In the genomic region with DNA sequence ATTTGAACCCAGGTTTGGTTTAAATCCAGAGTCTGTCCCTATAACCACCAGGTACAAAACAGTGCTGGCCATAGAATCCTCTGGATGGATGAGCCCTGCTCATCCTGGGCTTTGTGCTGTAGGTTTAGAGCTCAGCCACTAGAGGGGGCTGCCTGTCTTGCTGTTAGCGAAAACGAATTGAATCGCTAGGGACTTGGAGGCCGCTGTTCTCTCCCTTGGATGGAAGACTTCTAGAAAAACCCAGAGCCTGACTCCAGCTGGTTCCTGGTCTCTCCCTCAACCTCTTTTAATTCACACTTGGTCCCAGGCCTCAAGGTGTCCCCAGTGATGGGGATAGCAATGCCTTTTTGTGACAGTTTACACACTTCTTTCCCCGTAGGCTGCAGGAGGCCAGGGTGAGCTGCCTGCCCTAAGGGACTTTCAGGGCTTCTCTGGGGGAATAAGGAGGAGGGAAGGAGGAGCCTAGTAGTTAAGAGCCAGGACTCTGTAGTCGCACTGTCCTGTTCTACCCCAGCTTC, we compare ENCODE assay signal across 9 cellular contexts. TPM values are rescaled to one million over a fixed set of nuclear protein-coding genes. Genes with fewer than 3 reads are reported as not detected.
A peak's percentile ranks its signal among the peaks of the same experiment; 100 is the strongest.
DNase-seq lines count a peak whose midpoint lies in the region; ATAC-seq and TF ChIP-seq lines count a peak whose summit lies in the region.
"Had no signal": no experiment of that assay in that cellular context is flagged by ENCODE, and none has a peak within 500 bp of the region (broad histone marks: within the 10 kb centered on the region; RNA-seq: fewer than 3 reads in every experiment).

No MANE protein-coding gene starts in this region.

- in situ Hi-C loops in transverse colon (cut with MboI; ENCODE audit: low pct_ligation_motif_present in 1 of 4, low pct_unique_long_range_greater_than_20kb in 1 of 4, low sequenced_read_pairs in 3 of 4) = no loop called here

- H3K4me3 ChIP-seq in BE2C (ENCODE audit: low read depth, low read length) = no peak overlapping the region
- H3K4me3 ChIP-seq in neural cell (ENCODE audit: low read length) = no peak overlapping the region
- no peak overlapping the region for H3K4me3 ChIP-seq in transverse colon

- H3K9me2 ChIP-seq in neural cell (ENCODE audit: insufficient read depth, low read length) = no peaks in the 10 kb centered on the region

- TF ChIP-seq EP300 in neural cell (conservative IDR thresholded peaks at IDR 0.05; ENCODE audit: poor library complexity, severe bottlenecking) (no peak), transverse colon (IDR thresholded peaks at IDR 0.05; ENCODE audit: low read depth) (no peak)

- no peak overlapping the region for H3K9ac ChIP-seq in neural cell (ENCODE audit: low read length)

- DNase-seq in BE2C = peak; percentile 62
- peak; percentile 51 for DNase-seq in NCI-H748 treated with DMSO at 0.1 percent for 48 hours (lab: John Stamatoyannopoulos, UW)
- DNase-seq in activated T-cell treated with anti-CD3 and anti-CD28 coated beads for 24 hours (ENCODE audit: low read depth) = peak; percentile 27
- peak; percentile 66 for DNase-seq in fibroblast of gingiva (ENCODE audit: low read depth)
- peak; percentile 45 for DNase-seq in transverse colon

- H3K27ac ChIP-seq in neural cell (ENCODE audit: low read length) = no peak overlapping the region
- no peak overlapping the region for H3K27ac ChIP-seq in transverse colon

- intact Hi-C loops in transverse colon (cut with DNase I; ENCODE audit: low total_unique reads) = no loop called here

- H3K36me3 ChIP-seq in BE2C (no peaks in the 10 kb centered on the region), neural cell (ENCODE audit: insufficient read depth, low read length) (no peaks in the 10 kb centered on the region), transverse colon (no peaks in the 10 kb centered on the region)

- TF ChIP-seq RAD21 in neural cell (conservative IDR thresholded peaks at IDR 0.05) = peak; percentile 63

- H3F3A ChIP-seq in neural cell (ENCODE audit: insufficient read depth, low read length, poor library complexity, severe bottlenecking) = no peaks in the 10 kb centered on the region

- TF ChIP-seq POLR2A in transverse colon (IDR thresholded peaks at IDR 0.05) = no peak

- WGBS in transverse colon (ENCODE audit: low coverage in 1 of 2), 2 donors = 23% methylated on average over 6 of the region's 6 CpGs; no CpG with 5 or more reads in 1 of the 2 donors

- ATAC-seq in GM18873 (IDR thresholded peaks at IDR 0.05; ENCODE audit: low FRiP score, unreplicated experiment) = peak; percentile 60
- peak; percentile 90 for ATAC-seq in HG03442 (IDR thresholded peaks at IDR 0.05; ENCODE audit: unreplicated experiment)

- no peaks in the 10 kb centered on the region for H3K79me2 ChIP-seq in neural cell (replicated peaks; ENCODE audit: insufficient read depth, low read length)

- no peaks in the 10 kb centered on the region for H3K9me3 ChIP-seq in BE2C
- no peaks in the 10 kb centered on the region for H3K9me3 ChIP-seq in neural cell (ENCODE audit: low read length)
- H3K9me3 ChIP-seq in transverse colon = no peaks in the 10 kb centered on the region

- no peak overlapping the region for H3K4me2 ChIP-seq in neural cell (ENCODE audit: low read length)

- no peaks in the 10 kb centered on the region for H3K27me3 ChIP-seq in BE2C
- H3K27me3 ChIP-seq in neural cell (ENCODE audit: insufficient read depth, low read depth, low read length) = no peaks in the 10 kb centered on the region
- H3K27me3 ChIP-seq in transverse colon = no peaks in the 10 kb centered on the region

- no peak overlapping the region for H2AFZ ChIP-seq in neural cell (ENCODE audit: low read depth, low read length)

- H3K4me1 ChIP-seq in BE2C (no peaks in the 10 kb centered on the region), transverse colon (no peaks in the 10 kb centered on the region)

- H4K20me1 ChIP-seq in neural cell (ENCODE audit: insufficient read depth) = no peaks in the 10 kb centered on the region

- TF ChIP-seq CTCF in BE2C (IDR thresholded peaks at IDR 0.05; ENCODE audit: low read depth, low read length) (peak; percentile 82), neural cell (IDR thresholded peaks at IDR 0.05; ENCODE audit: poor library complexity, severe bottlenecking) (peak; percentile 66), transverse colon (IDR thresholded peaks at IDR 0.05) (peak; percentile 51 to 85 (median 60))

TF ChIP-seq in neural cell, 6 proteins besides CTCF, POLR2A, EP300 and RAD21:
- TF ChIP-seq SMC3 (conservative IDR thresholded peaks at IDR 0.05; ENCODE audit: poor library complexity) (peak; percentile 57), MXI1 (conservative IDR thresholded peaks at IDR 0.05; ENCODE audit: poor library complexity, severe bottlenecking) (no peak), TAF1 (IDR thresholded peaks at IDR 0.05; ENCODE audit: low read depth) (no peak), POLR2AphosphoS5 (IDR thresholded peaks at IDR 0.05) (no peak)
- TF ChIP-seq, protein P1, sequence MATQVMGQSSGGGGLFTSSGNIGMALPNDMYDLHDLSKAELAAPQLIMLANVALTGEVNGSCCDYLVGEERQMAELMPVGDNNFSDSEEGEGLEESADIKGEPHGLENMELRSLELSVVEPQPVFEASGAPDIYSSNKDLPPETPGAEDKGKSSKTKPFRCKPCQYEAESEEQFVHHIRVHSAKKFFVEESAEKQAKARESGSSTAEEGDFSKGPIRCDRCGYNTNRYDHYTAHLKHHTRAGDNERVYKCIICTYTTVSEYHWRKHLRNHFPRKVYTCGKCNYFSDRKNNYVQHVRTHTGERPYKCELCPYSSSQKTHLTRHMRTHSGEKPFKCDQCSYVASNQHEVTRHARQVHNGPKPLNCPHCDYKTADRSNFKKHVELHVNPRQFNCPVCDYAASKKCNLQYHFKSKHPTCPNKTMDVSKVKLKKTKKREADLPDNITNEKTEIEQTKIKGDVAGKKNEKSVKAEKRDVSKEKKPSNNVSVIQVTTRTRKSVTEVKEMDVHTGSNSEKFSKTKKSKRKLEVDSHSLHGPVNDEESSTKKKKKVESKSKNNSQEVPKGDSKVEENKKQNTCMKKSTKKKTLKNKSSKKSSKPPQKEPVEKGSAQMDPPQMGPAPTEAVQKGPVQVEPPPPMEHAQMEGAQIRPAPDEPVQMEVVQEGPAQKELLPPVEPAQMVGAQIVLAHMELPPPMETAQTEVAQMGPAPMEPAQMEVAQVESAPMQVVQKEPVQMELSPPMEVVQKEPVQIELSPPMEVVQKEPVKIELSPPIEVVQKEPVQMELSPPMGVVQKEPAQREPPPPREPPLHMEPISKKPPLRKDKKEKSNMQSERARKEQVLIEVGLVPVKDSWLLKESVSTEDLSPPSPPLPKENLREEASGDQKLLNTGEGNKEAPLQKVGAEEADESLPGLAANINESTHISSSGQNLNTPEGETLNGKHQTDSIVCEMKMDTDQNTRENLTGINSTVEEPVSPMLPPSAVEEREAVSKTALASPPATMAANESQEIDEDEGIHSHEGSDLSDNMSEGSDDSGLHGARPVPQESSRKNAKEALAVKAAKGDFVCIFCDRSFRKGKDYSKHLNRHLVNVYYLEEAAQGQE (IDR thresholded peaks at IDR 0.05; ENCODE audit: borderline replicate concordance) = no peak

RNA-seq across cellular contexts. Expression of a gene that starts 8.7 kb away (rescaled TPM):
- polyA plus RNA-seq in BE2C (2012; ENCODE audit: insufficient read depth, insufficient read length, low read depth) = not detected
- polyA plus RNA-seq in neural cell = 0.57 TPM in 1 of 2 replicates, not detected in the other
- polyA minus RNA-seq in neural cell = not detected in 2 replicates
- not detected for total RNA-seq in transverse colon
- total RNA-seq: subcutaneous adipose tissue had no signal

RNA-seq across cellular contexts. Expression of a gene that starts 25.8 kb away (rescaled TPM):
- polyA plus RNA-seq in BE2C (2012; ENCODE audit: insufficient read depth, insufficient read length, low read depth) = not detected
- not detected in 2 replicates for polyA plus RNA-seq in neural cell
- polyA minus RNA-seq in neural cell = not detected in 2 replicates
- under 1 TPM in 2 of 4 donors, not detected in 2; 0.16 to 0.27 TPM for total RNA-seq in transverse colon
